Comparison of ENCODE assay signal across 20 cellular contexts in the genomic region with DNA sequence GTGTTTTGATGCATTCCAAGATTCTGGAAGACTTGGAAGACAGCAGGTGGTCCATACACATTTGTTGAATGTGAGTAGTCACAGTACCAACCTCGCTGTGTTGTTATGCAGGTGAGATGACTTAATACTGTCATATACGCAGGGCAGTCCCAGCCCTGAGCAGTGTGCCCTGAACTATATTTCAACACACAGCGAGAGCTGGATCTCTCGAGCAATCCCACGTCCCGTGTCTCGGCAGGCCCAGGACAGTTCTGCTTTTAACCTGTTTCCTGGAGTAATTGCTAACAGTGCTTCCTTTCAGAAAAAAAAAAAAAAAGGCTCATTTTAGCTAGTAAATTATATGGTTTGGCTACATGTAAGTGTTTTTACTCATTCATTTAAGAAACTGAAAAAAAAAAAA.
A peak's percentile ranks its signal among the peaks of the same experiment; 100 is the strongest.
DNase-seq lines count a peak whose midpoint lies in the region; ATAC-seq and TF ChIP-seq lines count a peak whose summit lies in the region.
"Had no signal": no experiment of that assay in that cellular context is flagged by ENCODE, and none has a peak within 500 bp of the region (broad histone marks: within the 10 kb centered on the region; RNA-seq: fewer than 3 reads in every experiment).

No MANE protein-coding gene starts in this region.

- peaks cover 21% of the 10 kb centered on the region for H3K27me3 Mint-ChIP-seq in mesothelial cell of epicardium (ENCODE audit: low read depth)
- H3K27me3 Mint-ChIP-seq: central memory CD8-positive, alpha-beta T cell had no signal

- no peak for TF ChIP-seq CTCF in adrenal gland (IDR thresholded peaks at IDR 0.05)
- no peak for TF ChIP-seq CTCF in mesothelial cell of epicardium (IDR thresholded peaks at IDR 0.05; ENCODE audit: unreplicated experiment)

- H3K4me3 ChIP-seq in BLaER1 (no peak overlapping the region), adrenal gland (no peak overlapping the region)
- H3K4me3 ChIP-seq: HAP-1, vagina had no signal

- H3K27ac ChIP-seq in BLaER1 (no peak overlapping the region), adrenal gland (peak overlapping the region in 2 of 5 donors; percentile 32 to 33)

- H3K4me1 ChIP-seq in BLaER1 (peaks cover 29% of the 10 kb centered on the region), adrenal gland (replicated peaks in 1 of 2) (peaks cover 0 to 14% of the 10 kb centered on the region in 2 donors)
- H3K4me1 ChIP-seq: HAP-1 had no signal

- intact Hi-C loops in adrenal gland (cut with DNase I), result loop anchor here (5.0 to 10.0 kb wide), 3 partner anchors 198 to 316 kb away; a partner anchor contains a TSS

- H3K36me3 ChIP-seq in BLaER1, result no peaks in the 10 kb centered on the region
- H3K36me3 ChIP-seq in adrenal gland (replicated peaks in 1 of 2), result no peaks in the 10 kb centered on the region
- H3K36me3 ChIP-seq: HAP-1, vagina had no signal

- peak overlapping the region; percentile 2 for H3K27ac Mint-ChIP-seq in mesothelial cell of epicardium
- H3K27ac Mint-ChIP-seq: activated B cell treated with CpG ODN at 0.5 μM for 24 hours; activated T-helper 2 cell treated with anti-CD3 and anti-CD28 coated beads, Interferon-gamma antibody, Interleukin-2, Interleukin-4, amounts not matched to agents 10 μg/mL and 5 μg/mL and 100 μg/mL, durations not matched to agents 14 hours and 24 hours and 36 hours; progenitor cell of endocrine pancreas; stimulated activated naive B cell treated with anti-CD40 and anti-IgM and Interleukin-4, amounts not matched to agents 10 μg/mL and 1 μg/mL and 100 μg/mL, for 72 hours had no signal

- H3K36me3 Mint-ChIP-seq in mesothelial cell of epicardium, result no peaks in the 10 kb centered on the region
- H3K36me3 Mint-ChIP-seq: naive thymus-derived CD8-positive, alpha-beta T cell; stimulated activated naive B cell treated with anti-CD40 and anti-IgM and Interleukin-4, amounts not matched to agents 10 μg/mL and 1 μg/mL and 100 μg/mL, for 72 hours had no signal

- no peaks in the 10 kb centered on the region for H3K9me3 Mint-ChIP-seq in mesothelial cell of epicardium
- H3K9me3 Mint-ChIP-seq: activated B cell treated with CpG ODN at 0.5 μM for 24 hours; activated T-helper 2 cell treated with anti-CD3 and anti-CD28 coated beads, Interferon-gamma antibody, Interleukin-2, Interleukin-4, amounts not matched to agents 10 μg/mL and 5 μg/mL and 100 μg/mL, durations not matched to agents 14 hours and 24 hours and 36 hours; central memory CD8-positive, alpha-beta T cell; naive thymus-derived CD8-positive, alpha-beta T cell; stimulated activated naive B cell treated with anti-CD40 and anti-IgM and Interleukin-4, amounts not matched to agents 10 μg/mL and 1 μg/mL and 100 μg/mL, for 72 hours had no signal

- 76 to 82% (median 80%) methylated on average over 7 of the region's 7 CpGs for WGBS in adrenal gland, 4 donors

- no peak for TF ChIP-seq POLR2A in adrenal gland (IDR thresholded peaks at IDR 0.05)

- DNase-seq in KBM-7 (peak; percentile 57), adrenal gland (peak in 4 of 7 donors; percentile 30 to 64 (median 46)), mesothelial cell of epicardium (ENCODE audit: low spot score in 2 of 2, unreplicated experiment in 2 of 2) (no peak), superior temporal gyrus (ENCODE audit: extremely low spot score) (no peak), SIG-M5 (lab: John Stamatoyannopoulos, UW) (no peak)
- DNase-seq: activated B cell treated with CpG ODN at 0.5 μM for 24 hours; MM.1S; naive thymus-derived CD8-positive, alpha-beta T cell; NCI-H69; RPMI8226; stimulated activated CD4-positive, alpha-beta T cell treated with anti-CD3 and anti-CD28 coated beads, Interleukin-12 subunit alpha, Interleukin-12 subunit beta, amount 100 ng/mL, for 4 hours; stimulated activated naive B cell treated with anti-CD40 and anti-IgM and Interleukin-4, amounts not matched to agents 10 μg/mL and 1 μg/mL and 100 μg/mL, for 72 hours had no signal

- in situ Hi-C loops in KBM-7 (cut with MboI; ENCODE audit: low pct_unique_long_range_greater_than_20kb, low sequenced_read_pairs), result loop anchor here (10.0 kb wide), 1 partner anchor 296 kb away; no protein-coding TSS in a partner anchor

- no peak overlapping the region for H3K4me3 Mint-ChIP-seq in mesothelial cell of epicardium
- H3K4me3 Mint-ChIP-seq: central memory CD8-positive, alpha-beta T cell; naive thymus-derived CD8-positive, alpha-beta T cell had no signal

- H3K4me2 ChIP-seq in BLaER1, result peak overlapping the region; percentile 54; the same call in 1 of the 2 replicates

- H3K4me1 Mint-ChIP-seq in mesothelial cell of epicardium, result peaks cover 19% of the 10 kb centered on the region

- peaks cover 6% of the 10 kb centered on the region for H3K9me3 ChIP-seq in BLaER1
- no peaks in the 10 kb centered on the region for H3K9me3 ChIP-seq in adrenal gland (replicated peaks in 1 of 3)
- H3K9me3 ChIP-seq: HAP-1, vagina had no signal

- no peak for ATAC-seq in HG02938 (IDR thresholded peaks at IDR 0.05; ENCODE audit: unreplicated experiment)
- ATAC-seq in HG03196 (IDR thresholded peaks at IDR 0.05; ENCODE audit: unreplicated experiment), result no peak
- ATAC-seq: naive thymus-derived CD8-positive, alpha-beta T cell had no signal

- no peaks in the 10 kb centered on the region for H4K20me1 ChIP-seq in BLaER1

- H3K9ac ChIP-seq in BLaER1, result no peak overlapping the region

- H3K27me3 ChIP-seq in BLaER1 (peaks cover 12% of the 10 kb centered on the region; the same call in 1 of the 2 replicates), adrenal gland (peaks cover 3% of the 10 kb centered on the region)
- H3K27me3 ChIP-seq: vagina had no signal

Comparison
In these comparisons a context has a peak if more than half of its experiments do, and no peak if none do; other contexts are left out.
1. DNase-seq: peak in KBM-7 (single experiment) and adrenal gland (4 of 7); none in mesothelial cell of epicardium (0 of 2), superior temporal gyrus (single experiment) and SIG-M5 (single experiment).